ENCODE assay signal across 10 cellular contexts in the genomic region with DNA sequence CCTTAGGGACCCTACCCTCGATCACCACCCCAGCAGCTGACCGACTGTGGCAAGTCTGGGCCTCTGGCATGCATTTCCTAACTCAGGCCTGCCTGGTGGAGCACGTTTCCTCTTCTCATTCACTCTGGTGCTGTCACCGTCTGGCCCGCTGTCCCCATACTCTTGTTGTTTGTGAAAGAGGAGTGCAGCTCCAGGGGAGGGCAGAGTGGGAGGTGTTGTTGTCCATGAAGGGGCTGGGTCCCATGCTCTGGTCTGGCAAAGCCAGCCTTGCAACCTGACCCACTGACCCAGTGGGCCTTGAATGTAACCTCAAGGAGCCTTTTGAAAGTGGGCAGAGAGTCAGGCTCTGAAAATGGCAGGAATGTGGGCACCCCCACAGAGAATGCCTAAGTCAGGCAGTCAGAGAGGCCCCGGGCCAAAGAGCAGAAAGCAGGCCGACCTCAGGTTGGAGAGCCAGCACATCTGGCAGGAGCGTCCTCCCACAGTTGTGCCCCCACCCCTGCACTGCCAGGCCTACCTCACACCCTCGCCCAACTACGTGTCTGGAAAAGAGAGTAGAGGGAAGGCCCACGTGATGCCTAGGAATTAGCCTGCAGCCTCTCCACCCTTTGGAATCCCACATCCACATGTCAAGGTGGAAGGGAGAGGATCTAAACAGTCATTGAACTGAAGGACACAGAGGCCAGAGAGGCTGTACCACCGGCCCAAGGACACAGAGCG. TPM values are rescaled to one million over a fixed set of nuclear protein-coding genes. Genes with fewer than 3 reads are reported as not detected.
DNase-seq lines count a peak whose midpoint lies in the region; ATAC-seq and TF ChIP-seq lines count a peak whose summit lies in the region.
"Had no signal": no experiment of that assay in that cellular context is flagged by ENCODE, and none has a peak within 500 bp of the region (broad histone marks: within the 10 kb centered on the region; RNA-seq: fewer than 3 reads in every experiment).

No MANE protein-coding gene starts in this region.

- ATAC-seq in HG02763 (IDR thresholded peaks at IDR 0.05; ENCODE audit: unreplicated experiment), result no peak

- DNase-seq in AG08395 (ENCODE audit: low spot score), result peak; percentile 85
- peak; percentile 77 for DNase-seq in HFFc6
- DNase-seq in amygdala (lab: John Stamatoyannopoulos, UW), result peak in 33 of 56 donors; percentile 19 to 72 (median 49)
- peak; percentile 57 for DNase-seq in left kidney (ENCODE audit: low read depth, low spot score)
- DNase-seq in activated CD8-positive, alpha-beta memory T cell treated with anti-CD3 and anti-CD28 coated beads for 24 hours, result no peak
- DNase-seq in RPMI8226, result no peak
- no peak for DNase-seq in activated naive CD4-positive, alpha-beta T cell treated with Interleukin-2 at 50 U/mL for 16 hours
- DNase-seq: dermis blood vessel endothelial cell had no signal

- peak overlapping the region; percentile 80 for H3K27ac Mint-ChIP-seq in HFFc6

- peak overlapping the region; percentile 76 for H3K4me3 Mint-ChIP-seq in HFFc6

- TF ChIP-seq CTCF in HFFc6 (IDR thresholded peaks at IDR 0.05), result no peak

- no peaks in the 10 kb centered on the region; the same call in 1 of the 2 replicates for H3K27me3 Mint-ChIP-seq in HFFc6 (ENCODE audit: insufficient read depth)

- no peaks in the 10 kb centered on the region for H3K9me3 Mint-ChIP-seq in HFFc6

- peaks cover 13% of the 10 kb centered on the region for H3K36me3 Mint-ChIP-seq in HFFc6 (ENCODE audit: low read depth)

- peaks cover 100% of the 10 kb centered on the region for H3K4me1 Mint-ChIP-seq in HFFc6 (ENCODE audit: low read depth)

RNA-seq across cellular contexts. Expression of gene SEMA7A, which starts 10.9 kb away (rescaled TPM):
- 100 to 1,000 TPM; 115 to 196 (median 129) TPM for total RNA-seq in HFFc6 (2021; fragmentation: NEBNext Ultra II Directional; extraction: Animal tissue kit (Norgen Biotek cat#: 25700))

RNA-seq across cellular contexts. Expression of gene UBL7, which starts 38.1 kb away (rescaled TPM):
- 10 to 100 TPM; 50.9 to 68.0 (median 60.1) TPM for total RNA-seq in HFFc6 (2021; fragmentation: NEBNext Ultra II Directional; extraction: Animal tissue kit (Norgen Biotek cat#: 25700))

RNA-seq across cellular contexts. Expression of gene CYP11A1, which starts 55.4 kb away (rescaled TPM):
- under 1 TPM in 4 of 6 experiments, not detected in 2; 0.12 to 0.17 (median 0.14) TPM for total RNA-seq in HFFc6 (2021; fragmentation: NEBNext Ultra II Directional; extraction: Animal tissue kit (Norgen Biotek cat#: 25700))
- total RNA-seq: dermis blood vessel endothelial cell, NCI-H460 had no signal

Comparison
In these comparisons a context has a peak if more than half of its experiments do, and no peak if none do; other contexts are left out.
1. DNase-seq: peak in AG08395 (single experiment), HFFc6 (single experiment), amygdala (33 of 56) and left kidney (single experiment); none in activated CD8-positive, alpha-beta memory T cell treated with anti-CD3 and anti-CD28 coated beads for 24 hours (single experiment), RPMI8226 (single experiment) and activated naive CD4-positive, alpha-beta T cell treated with Interleukin-2 at 50 U/mL for 16 hours (single experiment).